ENCODE assay signal across 20 cellular contexts in the genomic region with DNA sequence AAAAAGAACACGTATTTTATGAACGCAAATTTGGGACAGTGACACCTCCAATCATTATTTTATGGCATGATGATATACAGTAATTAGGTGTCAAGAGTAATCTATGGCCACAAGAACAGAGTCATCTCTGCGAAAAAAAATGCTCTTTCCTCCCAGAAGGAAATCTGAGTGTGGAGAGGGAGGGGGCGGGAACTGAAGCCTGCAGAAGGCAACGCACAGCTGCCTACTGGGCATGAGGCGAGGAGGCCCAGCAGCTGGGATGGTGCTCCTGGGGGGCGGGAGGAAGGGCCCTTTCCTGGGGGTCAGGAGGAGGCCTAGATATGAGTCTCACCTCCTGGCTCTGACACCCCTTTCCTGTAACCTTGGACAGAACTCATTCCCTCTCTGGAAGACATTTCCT.
"Had no signal": no experiment of that assay in that cellular context is flagged by ENCODE, and none has a peak within 500 bp of the region (broad histone marks: within the 10 kb centered on the region; RNA-seq: fewer than 3 reads in every experiment).

No MANE protein-coding gene starts in this region.

- DNase-seq: effector CD8-positive, alpha-beta T cell; endodermal cell; foreskin fibroblast; gastrocnemius medialis; heart left ventricle; kidney; left lung; mesenchymal stem cell; mucosa of descending colon; naive B cell; right lobe of liver; small intestine; stimulated activated CD4-positive, alpha-beta T cell treated with anti-CD3 and anti-CD28 coated beads, Interleukin-15, amount 100 ng/mL, for 24 hours; stimulated activated CD4-positive, alpha-beta T cell treated with anti-CD3 and anti-CD28 coated beads, Interleukin-2, amount 100 ng/mL, for 48 hours; stimulated activated naive B cell treated with anti-CD40 and anti-IgM and Interleukin-4, amounts not matched to agents 10 μg/mL and 1 μg/mL and 100 μg/mL, for 72 hours; transverse colon had no signal

- H3K79me2 ChIP-seq: hepatocyte, parathyroid adenoma had no signal

- H3K9ac ChIP-seq: parathyroid adenoma had no signal

- H3K27me3 ChIP-seq: right lobe of liver had no signal

- H3K9me3 ChIP-seq: gastrocnemius medialis, heart left ventricle, left lung, mucosa of descending colon, neutrophil, right lobe of liver, transverse colon had no signal

- H3K27ac ChIP-seq: epithelial cell of prostate, gastrocnemius medialis, heart left ventricle, hepatocyte, left lung, neutrophil, parathyroid adenoma, right lobe of liver, transverse colon had no signal

- H3K4me3 ChIP-seq: gastrocnemius medialis, heart left ventricle, hepatocyte, left lung, mucosa of descending colon, right lobe of liver, transverse colon had no signal

- H2AFZ ChIP-seq: hepatocyte, parathyroid adenoma had no signal

- H3K36me3 ChIP-seq: gastrocnemius medialis, heart left ventricle, left lung, neutrophil, right lobe of liver, transverse colon had no signal

- H3K4me2 ChIP-seq: hepatocyte had no signal

- H3K4me1 ChIP-seq: parathyroid adenoma had no signal
